Comparison of ENCODE assay signal across 15 cellular contexts in genomic region chr1:194062526-194062925, GRCh38.
DNase-seq lines count a peak whose midpoint lies in the region; ATAC-seq, FAIRE-seq and TF ChIP-seq lines count a peak whose summit lies in the region.
"Had no signal": no experiment of that assay in that cellular context is flagged by ENCODE, and none has a peak within 500 bp of the region (broad histone marks: within the 10 kb centered on the region; RNA-seq: fewer than 3 reads in every experiment).

No MANE protein-coding gene starts in this region.

- peak overlapping the region; percentile 69 for H3K4me2 ChIP-seq in endothelial cell of umbilical vein (ENCODE audit: insufficient read depth, low read length)

- ATAC-seq in left ventricle myocardium superior = peak; percentile 77
- no peak for ATAC-seq in esophagus mucosa
- ATAC-seq: HCT116, K562 had no signal

- H3K4me1 ChIP-seq in endothelial cell of umbilical vein (ENCODE audit: control insufficient read depth, extremely low read depth, insufficient read depth, low read length) (peaks cover 30% of the 10 kb centered on the region), neutrophil (ENCODE audit: control insufficient read depth in 1 of 2, insufficient read depth in 1 of 2, low read depth in 1 of 2, low read length in 1 of 2) (peaks cover 36 to 57% of the 10 kb centered on the region in 2 experiments)
- H3K4me1 ChIP-seq: SJCRH30 had no signal

- H3K27me3 ChIP-seq in endothelial cell of umbilical vein (ENCODE audit: control insufficient read depth in 2 of 2, insufficient read depth in 2 of 2, low read length in 2 of 2) (no peaks in the 10 kb centered on the region), neutrophil (no peaks in the 10 kb centered on the region)
- H3K27me3 ChIP-seq: SJCRH30 had no signal

- H3K36me3 ChIP-seq in endothelial cell of umbilical vein (ENCODE audit: control insufficient read depth in 2 of 2, extremely low read depth in 1 of 2, insufficient read depth in 2 of 2, low read length in 2 of 2) (no peaks in the 10 kb centered on the region), neutrophil (no peaks in the 10 kb centered on the region)
- H3K36me3 ChIP-seq: SJCRH30 had no signal

- H3K27ac ChIP-seq in endothelial cell of umbilical vein (ENCODE audit: insufficient read depth, low read depth, low read length) = peak overlapping the region; percentile 94
- peak overlapping the region; percentile 76 for H3K27ac ChIP-seq in neutrophil
- H3K27ac ChIP-seq: C4-2B, SJCRH30 had no signal

- POLR2A ChIA-PET in endothelial cell of umbilical vein (lab: Charles Lee) = no interaction called here

- H2AFZ ChIP-seq in endothelial cell of umbilical vein (ENCODE audit: low read depth, low read length) = peak overlapping the region; percentile 64

- no TSS peak for BruUV-seq in endothelial cell of umbilical vein (replicated peaks; lab: Mats Ljungman, UMichigan)

- CTCF ChIA-PET in endothelial cell of umbilical vein (lab: Charles Lee) = interaction anchor here (0.8 to 1.6 kb wide), 4 partner anchors 9 to 919 kb away, joined by 3 to 5 read pairs (median 3); no protein-coding TSS in a partner anchor

- H3K9ac ChIP-seq in endothelial cell of umbilical vein (replicated peaks; ENCODE audit: extremely low read depth, insufficient read depth, low read length) = peak overlapping the region; percentile 78

- H3K4me3 ChIP-seq in endothelial cell of umbilical vein (replicated peaks in 1 of 3; ENCODE audit: insufficient read depth in 1 of 3, low read depth in 1 of 3, low read length in 3 of 3) = peak overlapping the region in 1 of 3 experiments; percentile 30
- H3K4me3 ChIP-seq in neutrophil (ENCODE audit: low read depth in 1 of 2, low read length in 1 of 2) = no peak overlapping the region
- H3K4me3 ChIP-seq: K562, SJCRH30 had no signal

- H3K79me2 ChIP-seq in endothelial cell of umbilical vein (ENCODE audit: control insufficient read depth, insufficient read depth, low read length) = no peaks in the 10 kb centered on the region

- no peaks in the 10 kb centered on the region for H3K9me1 ChIP-seq in endothelial cell of umbilical vein (replicated peaks; ENCODE audit: control insufficient read depth, extremely low read depth, insufficient read depth, low read length)

- H4K20me1 ChIP-seq in endothelial cell of umbilical vein (replicated peaks; ENCODE audit: control insufficient read depth, extremely low read depth, insufficient read depth, low read length) = no peaks in the 10 kb centered on the region

- TF ChIP-seq CTCF in endothelial cell of umbilical vein (IDR thresholded peaks at IDR 0.05; ENCODE audit: extremely low read depth in 1 of 2, insufficient read depth in 1 of 2, low read depth in 1 of 2, low read length in 2 of 2) (no peak), neutrophil (IDR thresholded peaks at IDR 0.05) (no peak)

- TF ChIP-seq POLR2A in endothelial cell of umbilical vein (IDR thresholded peaks at IDR 0.05; ENCODE audit: low read depth, low read length) (no peak), GM12892 (IDR thresholded peaks at IDR 0.05; ENCODE audit: low read depth, low read length) (no peak)

- DNase-seq in NCI-H226 (peak; percentile 67), endothelial cell of umbilical vein (ENCODE audit: low read depth, low spot score) (peak; percentile 77), left ventricle myocardium superior (no peak), GM12892 (ENCODE audit: insufficient read length) (no peak)
- DNase-seq in activated CD4-positive, alpha-beta T cell treated with anti-CD3 and anti-CD28 coated beads, Interleukin-2, amount 50 U/mL, for 4 hours = no peak
- DNase-seq: MV-4-11; NCI-H1417; NCI-H187 treated with DMSO at 0.1 percent for 48 hours; NK-92 treated with Interleukin-12 subunit alpha and Interleukin-12 subunit beta, amount 100 ng/mL, for 24 hours; SJCRH30 had no signal

- dilution Hi-C loops in endothelial cell of umbilical vein (cut with MboI; ENCODE audit: extremely low pct_ligation_motif_present, low sequenced_read_pairs) = no loop called here

- FAIRE-seq in endothelial cell of umbilical vein (lab: Jason Lieb, UNC) (peak; percentile 44), GM12892 (lab: Jason Lieb, UNC) (no peak)
- FAIRE-seq: K562 had no signal

- H3K9me3 ChIP-seq in endothelial cell of umbilical vein (replicated peaks; ENCODE audit: control insufficient read depth, insufficient read depth, low read length) = no peaks in the 10 kb centered on the region
- no peaks in the 10 kb centered on the region for H3K9me3 ChIP-seq in neutrophil
- H3K9me3 ChIP-seq: SJCRH30 had no signal

- intact Hi-C loops in endothelial cell of umbilical vein (cut with micrococcal nuclease) = loop anchor here (10.0 kb wide), 1 partner anchor 648 kb away; no protein-coding TSS in a partner anchor
- intact Hi-C loops in left ventricle myocardium superior (cut with micrococcal nuclease) = no loop called here

TF ChIP-seq in endothelial cell of umbilical vein, 7 proteins besides CTCF, POLR2A, EP300 and RAD21:
- no peak for TF ChIP-seq GATA2 (IDR thresholded peaks at IDR 0.05; ENCODE audit: insufficient read depth, insufficient read length, low read depth, low read length)
- TF ChIP-seq JUN (IDR thresholded peaks at IDR 0.05; ENCODE audit: borderline replicate concordance, insufficient read depth, insufficient read length, low read depth) = peak; percentile 18
- no peak for TF ChIP-seq MYC (IDR thresholded peaks at IDR 0.05; ENCODE audit: low read depth, low read length)
- TF ChIP-seq MAX (IDR thresholded peaks at IDR 0.05; ENCODE audit: insufficient read depth, insufficient read length) = no peak
- no peak for TF ChIP-seq EZH2 (IDR thresholded peaks at IDR 0.05; ENCODE audit: borderline replicate concordance, low read depth, low read length, severe bottlenecking)
- TF ChIP-seq FOS (IDR thresholded peaks at IDR 0.05; ENCODE audit: borderline replicate concordance, insufficient read depth, low read length) = peak; percentile 66
- no peak for TF ChIP-seq POLR2AphosphoS5 (IDR thresholded peaks at IDR 0.05; ENCODE audit: insufficient read depth, low read depth, low read length)

Comparison
In these comparisons a context has a peak if more than half of its experiments do, and no peak if none do; other contexts are left out.
1. DNase-seq: peak in NCI-H226 (single experiment) and endothelial cell of umbilical vein (single experiment); none in left ventricle myocardium superior (single experiment), GM12892 (single experiment) and activated CD4-positive, alpha-beta T cell treated with anti-CD3 and anti-CD28 coated beads, Interleukin-2, amount 50 U/mL, for 4 hours (0 of 2).